ENCODE assay signal across 8 cellular contexts in the genomic region with DNA sequence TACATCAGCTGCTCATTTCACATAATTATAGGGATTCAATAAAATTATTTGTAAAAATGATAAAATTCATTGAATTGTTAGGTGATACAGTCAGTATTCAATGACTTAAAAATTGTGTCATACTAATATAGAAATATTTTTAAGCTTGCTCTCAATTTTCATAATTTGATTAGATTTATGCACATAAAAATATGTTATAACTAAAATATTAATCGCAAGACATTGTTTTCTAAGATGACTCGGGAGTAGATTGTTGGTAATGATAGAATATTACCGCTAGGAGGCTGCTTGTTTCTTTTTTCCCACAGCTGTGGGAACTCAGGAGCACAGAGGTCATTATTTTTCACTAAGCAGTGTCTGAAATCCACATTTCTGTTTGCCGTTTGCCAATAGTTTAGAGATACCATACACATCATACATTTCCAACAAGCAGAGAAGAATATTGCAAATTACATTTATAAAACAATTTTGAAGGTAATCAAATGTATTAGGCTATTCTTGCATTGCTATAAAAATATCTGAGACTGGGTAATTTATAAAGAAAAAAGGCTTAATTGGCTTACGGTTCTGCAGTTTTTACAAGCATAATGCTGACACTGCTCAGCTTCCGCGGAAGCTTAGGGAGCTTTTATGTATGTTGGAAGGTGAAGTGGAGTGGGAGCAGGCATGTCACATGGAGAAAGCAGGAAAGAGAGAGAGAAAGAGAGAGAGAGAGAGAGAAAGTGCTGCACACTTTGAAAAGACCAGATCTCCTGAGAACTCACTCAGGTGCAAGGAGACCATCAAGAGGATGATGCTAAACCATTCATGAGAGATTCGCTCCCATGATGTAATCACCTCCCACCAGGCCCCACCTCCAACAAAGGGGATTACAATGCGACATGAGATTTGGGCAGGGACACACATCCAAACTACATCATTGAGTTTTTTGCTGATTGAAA. TPM values are rescaled to one million over a fixed set of nuclear protein-coding genes. Genes with fewer than 3 reads are reported as not detected.
DNase-seq lines count a peak whose midpoint lies in the region; ATAC-seq and TF ChIP-seq lines count a peak whose summit lies in the region.

No MANE protein-coding gene starts in this region.

- peak overlapping the region; percentile 90 for H3K27ac Mint-ChIP-seq in activated naive CD8-positive, alpha-beta T cell treated with anti-CD3 and anti-CD28 coated beads for 36 hours

- H3K27me3 ChIP-seq in GM23248 (replicated peaks; ENCODE audit: insufficient read depth) (peaks cover 13% of the 10 kb centered on the region; the same call in 1 of the 2 replicates), Panc1 (ENCODE audit: control insufficient read depth, insufficient read depth, low read length) (no peaks in the 10 kb centered on the region)

- peaks cover 49% of the 10 kb centered on the region for H3K4me1 Mint-ChIP-seq in activated naive CD8-positive, alpha-beta T cell treated with anti-CD3 and anti-CD28 coated beads for 36 hours

- DNase-seq in A172 (ENCODE audit: low spot score) (peak; percentile 17), GM23248 (peak; percentile 69), Panc1 (ENCODE audit: low read depth, low spot score) (no peak), lung microvascular endothelial cell (ENCODE audit: low read depth in 2 of 2) (peak; percentile 28 to 67), anterior cingulate cortex (lab: John Stamatoyannopoulos, UW) (no peak), activated gamma-delta T cell treated with Interleukin-2 at 50 U/mL for 16 hours (no peak)
- peak; percentile 64 for DNase-seq in activated naive CD8-positive, alpha-beta T cell treated with anti-CD3 and anti-CD28 coated beads for 36 hours

- H4K20me1 ChIP-seq in GM23248 (ENCODE audit: insufficient read depth), result no peaks in the 10 kb centered on the region

- 0 out of 2 replicates have a peak overlapping the region, but pooled peaks have one; percentile 13 for H3K9ac ChIP-seq in GM23248

- H3K4me3 ChIP-seq in GM23248, result peak overlapping the region; percentile 47
- H3K4me3 ChIP-seq in Panc1 (ENCODE audit: low read depth in 2 of 2, low read length in 2 of 2), result no peak overlapping the region

- H3K4me1 ChIP-seq in GM23248 (ENCODE audit: insufficient read depth) (peaks cover 4% of the 10 kb centered on the region; the same call in 1 of the 2 replicates), Panc1 (ENCODE audit: control insufficient read depth, insufficient read depth, low read length) (no peaks in the 10 kb centered on the region; the same call in 1 of the 2 replicates)

- H3K9me3 ChIP-seq in GM23248 (ENCODE audit: low read depth), result no peaks in the 10 kb centered on the region
- no peaks in the 10 kb centered on the region for H3K9me3 ChIP-seq in Panc1 (ENCODE audit: control insufficient read depth, insufficient read depth, low read depth, low read length)

- H3K36me3 Mint-ChIP-seq in activated naive CD8-positive, alpha-beta T cell treated with anti-CD3 and anti-CD28 coated beads for 36 hours, result peaks cover 42% of the 10 kb centered on the region

- intact Hi-C loops in Panc1 (cut with micrococcal nuclease; ENCODE audit: unreplicated experiment), result loop anchor here (2.0 to 10.0 kb wide), 3 partner anchors 47 to 263 kb away; a partner anchor contains a TSS

- 34 to 37% methylated on average over 9 of the region's 9 CpGs for WGBS in GM23248 (ENCODE audit: low coverage in 1 of 2, low lambda C conversion rate in 2 of 2, missing lambda C conversion rate in 2 of 2), 2 experiments

- CTCF ChIA-PET in Panc1 (lab: Charles Lee), result interaction anchor here (1.0 to 2.2 kb wide), 2 partner anchors 45 to 47 kb away, joined by 7 to 11 read pairs; no protein-coding TSS in a partner anchor

- peak; percentile 28; the same call in 1 of the 2 replicates for TF ChIP-seq CTCF in Panc1 (IDR thresholded peaks at IDR 0.05)

- no peaks in the 10 kb centered on the region for H3K79me2 ChIP-seq in GM23248 (ENCODE audit: insufficient read depth)

- POLR2A ChIA-PET in Panc1 (lab: Charles Lee), result no interaction called here

- H3K27ac ChIP-seq in GM23248 (no peak overlapping the region), Panc1 (ENCODE audit: low read length) (no peak overlapping the region)

- no peak for ATAC-seq in Panc1
- ATAC-seq in HG02973 (IDR thresholded peaks at IDR 0.05; ENCODE audit: unreplicated experiment), result no peak

- peak overlapping the region; percentile 89 for H3K4me2 ChIP-seq in GM23248 (ENCODE audit: unreplicated experiment)

- peak overlapping the region; percentile 80 for H3K4me3 Mint-ChIP-seq in activated naive CD8-positive, alpha-beta T cell treated with anti-CD3 and anti-CD28 coated beads for 36 hours

- peak overlapping the region; percentile 67; the same call in 1 of the 2 replicates for H2AFZ ChIP-seq in GM23248

- H3K9me3 Mint-ChIP-seq in activated naive CD8-positive, alpha-beta T cell treated with anti-CD3 and anti-CD28 coated beads for 36 hours, result no peaks in the 10 kb centered on the region

- in situ Hi-C loops in GM23248 (cut with MboI), result no loop called here
- in situ Hi-C loops in Panc1 (cut with HindIII; ENCODE audit: low pct_unique_long_range_greater_than_20kb, low sequenced_read_pairs), result no loop called here

- H3K9me2 ChIP-seq in GM23248 (ENCODE audit: insufficient read depth), result no peaks in the 10 kb centered on the region

- no peaks in the 10 kb centered on the region for H3K27me3 Mint-ChIP-seq in activated naive CD8-positive, alpha-beta T cell treated with anti-CD3 and anti-CD28 coated beads for 36 hours

- H3F3A ChIP-seq in GM23248 (ENCODE audit: insufficient read depth), result no peaks in the 10 kb centered on the region

- H3K36me3 ChIP-seq in GM23248 (ENCODE audit: low read depth) (no peaks in the 10 kb centered on the region), Panc1 (ENCODE audit: control insufficient read depth, insufficient read depth, low read length) (no peaks in the 10 kb centered on the region)

- no TSS peak for BruUV-seq in Panc1 (replicated peaks; lab: Mats Ljungman, UMichigan)

RNA-seq across cellular contexts. Expression of a gene that starts 9.2 kb away (rescaled TPM):
- total RNA-seq in A172 (2014; rRNA removed; shearing (Covaris generic)), result not detected in 2 replicates
- not detected in 2 replicates for total RNA-seq in GM23248 (2014; rRNA removed; shearing (Covaris generic))
- polyA plus RNA-seq in GM23248 (2016; fragmentation: Nextera tagmentation; extraction: Ambion mirVana), result not detected in 2 replicates
- total RNA-seq in Panc1 (2021; ENCODE audit: unreplicated experiment) (0.98 TPM), lung microvascular endothelial cell (0.40 and 0.44 TPM in 2 replicates)
- polyA plus RNA-seq in Panc1 (2012; ENCODE audit: insufficient read length), result 0.22 TPM
- total RNA-seq in activated naive CD8-positive, alpha-beta T cell treated with anti-CD3 and anti-CD28 coated beads for 36 hours, result 100 to 1,000 TPM; 143 to 152 TPM

RNA-seq across cellular contexts. Expression of a gene that starts 18.6 kb away (rescaled TPM):
- total RNA-seq in A172 (2014; rRNA removed; shearing (Covaris generic)), result not detected in 2 replicates
- not detected in 2 replicates for total RNA-seq in GM23248 (2014; rRNA removed; shearing (Covaris generic))
- not detected in 2 replicates for polyA plus RNA-seq in GM23248 (2016; fragmentation: Nextera tagmentation; extraction: Ambion mirVana)
- total RNA-seq in Panc1 (2021; ENCODE audit: unreplicated experiment) (not detected), lung microvascular endothelial cell (not detected in 2 replicates)
- polyA plus RNA-seq in Panc1 (2012; ENCODE audit: insufficient read length), result not detected
- 1 to 10 TPM; 6.4 to 7.0 TPM for total RNA-seq in activated naive CD8-positive, alpha-beta T cell treated with anti-CD3 and anti-CD28 coated beads for 36 hours

Comparison
In these comparisons a context has a peak if more than half of its experiments do, and no peak if none do; other contexts are left out.
1. DNase-seq: peak in A172 (single experiment), GM23248 (single experiment), activated naive CD8-positive, alpha-beta T cell treated with anti-CD3 and anti-CD28 coated beads for 36 hours (single experiment) and lung microvascular endothelial cell (2 of 2); none in Panc1 (single experiment), anterior cingulate cortex (0 of 58) and activated gamma-delta T cell treated with Interleukin-2 at 50 U/mL for 16 hours (single experiment).
2. RNA of a gene that starts 9.2 kb away (total RNA-seq): 143 to 152 TPM in activated naive CD8-positive, alpha-beta T cell treated with anti-CD3 and anti-CD28 coated beads for 36 hours; 0.98 TPM in Panc1 (single experiment), 0.40 to 0.44 TPM in lung microvascular endothelial cell, not detected in A172 and not detected in GM23248; every median in the first group is over 10 times any median in the second.